ENCODE assay signal across 9 cellular contexts in genomic region chr1:68111804-68112436, GRCh38.
DNase-seq lines count a peak whose midpoint lies in the region; ATAC-seq, FAIRE-seq and TF ChIP-seq lines count a peak whose summit lies in the region.
"Had no signal": no experiment of that assay in that cellular context is flagged by ENCODE, and none has a peak within 500 bp of the region (broad histone marks: within the 10 kb centered on the region; RNA-seq: fewer than 3 reads in every experiment).

No MANE protein-coding gene starts in this region.

- no peak overlapping the region for H3K27ac ChIP-seq in K562 (ENCODE audit: extremely low read depth, low read depth, low read length)
- H3K27ac ChIP-seq in iPS DF 6.9 (ENCODE audit: low read length), result no peak overlapping the region
- H3K27ac ChIP-seq in smooth muscle cell (ENCODE audit: low read depth), result no peak overlapping the region

- H3K9me3 ChIP-seq in K562 (replicated peaks; ENCODE audit: control insufficient read depth, insufficient read depth, low read depth, low read length) (no peaks in the 10 kb centered on the region), iPS DF 6.9 (ENCODE audit: control insufficient read depth, insufficient read depth, low read length) (no peaks in the 10 kb centered on the region), smooth muscle cell (replicated peaks; ENCODE audit: low read depth) (no peaks in the 10 kb centered on the region)

- no peaks in the 10 kb centered on the region for H3K9me1 ChIP-seq in K562 (ENCODE audit: control insufficient read depth, insufficient read depth, low read length)

- TF ChIP-seq RAD21 in K562 (CRISPR knock-in tag; conservative IDR thresholded peaks at IDR 0.05 in 1 of 2, IDR thresholded peaks at IDR 0.05 in 1 of 2), result peak; percentile 97

- H3K36me3 ChIP-seq in K562 (ENCODE audit: control insufficient read depth, insufficient read depth, low read length) (no peaks in the 10 kb centered on the region), iPS DF 6.9 (ENCODE audit: control insufficient read depth, insufficient read depth, low read length) (no peaks in the 10 kb centered on the region), smooth muscle cell (ENCODE audit: low read depth) (no peaks in the 10 kb centered on the region)

- no peak for TF ChIP-seq POLR2A in K562 (conservative IDR thresholded peaks at IDR 0.05)

- TF ChIP-seq CTCF in K562 (IDR thresholded peaks at IDR 0.05 in 2 of 3, conservative IDR thresholded peaks at IDR 0.05 in 1 of 3; ENCODE audit: insufficient read depth in 2 of 3, low read depth in 1 of 3, low read length in 3 of 3) (peak; percentile 71 to 84 (median 74)), smooth muscle cell (IDR thresholded peaks at IDR 0.05; ENCODE audit: borderline replicate concordance, insufficient read depth, poor library complexity, severe bottlenecking) (peak; percentile 47)

- H4K20me1 ChIP-seq in K562 (replicated peaks; ENCODE audit: control insufficient read depth, insufficient read depth, low read length), result no peaks in the 10 kb centered on the region
- H4K20me1 ChIP-seq in smooth muscle cell (ENCODE audit: low read depth), result no peaks in the 10 kb centered on the region

- H3K79me2 ChIP-seq in K562 (ENCODE audit: control insufficient read depth, insufficient read depth, low read length) (no peaks in the 10 kb centered on the region), smooth muscle cell (ENCODE audit: low read depth) (no peaks in the 10 kb centered on the region)

- ATAC-seq in K562, result peak; percentile 93
- ATAC-seq in GM19023 (IDR thresholded peaks at IDR 0.05; ENCODE audit: unreplicated experiment), result no peak

- POLR2A ChIA-PET in K562 (lab: Yijun Ruan, JAX), result no interaction called here

- H3K4me3 ChIP-seq in K562 (no peak overlapping the region), iPS DF 6.9 (ENCODE audit: low read length) (no peak overlapping the region), smooth muscle cell (no peak overlapping the region)

- H3K9ac ChIP-seq in K562 (ENCODE audit: insufficient read depth in 1 of 2, low read depth in 2 of 2, low read length in 2 of 2) (no peak overlapping the region), smooth muscle cell (ENCODE audit: low read depth) (no peak overlapping the region)

- intact Hi-C loops in K562 (cut with micrococcal nuclease), result loop anchor here (1.0 to 5.0 kb wide), 4 partner anchors 50 to 580 kb away; no protein-coding TSS in a partner anchor

- TF ChIP-seq EP300 in K562 (IDR thresholded peaks at IDR 0.05; ENCODE audit: low read length), result no peak

- no peaks in the 10 kb centered on the region for H3K4me1 ChIP-seq in K562 (replicated peaks in 1 of 2; ENCODE audit: control insufficient read depth in 2 of 2, insufficient read depth in 2 of 2, low read length in 2 of 2)
- peaks cover 1% of the 10 kb centered on the region; the same call in 1 of the 2 replicates for H3K4me1 ChIP-seq in iPS DF 6.9 (ENCODE audit: control insufficient read depth, insufficient read depth, low read length)
- no peaks in the 10 kb centered on the region for H3K4me1 ChIP-seq in smooth muscle cell (ENCODE audit: low read depth)

- H3K27me3 ChIP-seq in K562 (ENCODE audit: control insufficient read depth in 2 of 2, insufficient read depth in 2 of 2, low read length in 2 of 2) (no peaks in the 10 kb centered on the region; a peak in 1 of 5 replicates), iPS DF 6.9 (ENCODE audit: control insufficient read depth, insufficient read depth, low read length) (no peaks in the 10 kb centered on the region), smooth muscle cell (ENCODE audit: low read depth) (no peaks in the 10 kb centered on the region)

- H2AFZ ChIP-seq in K562 (ENCODE audit: low read depth, low read length), result no peak overlapping the region
- H2AFZ ChIP-seq in smooth muscle cell (ENCODE audit: low read depth), result no peak overlapping the region

- CTCF ChIA-PET in K562 (lab: Yijun Ruan, JAX; ENCODE audit: low intra/inter-chr PET ratio), result interaction anchor here (0.6 to 3.1 kb wide), 3 partner anchors 259 to 579 kb away, joined by 4 to 37 read pairs (median 4); no protein-coding TSS in a partner anchor

- in situ Hi-C loops in K562 (cut with MboI), result loop anchor here (5.0 to 25.0 kb wide), 3 partner anchors 260 to 1625 kb away; no protein-coding TSS in a partner anchor

- 2% methylated on average over 5 of the region's 5 CpGs for WGBS in K562 (ENCODE audit: insufficient coverage, low coverage, missing lambda C conversion rate)
- WGBS in iPS DF 6.9 (ENCODE audit: insufficient coverage, insufficient read length), result no CpG with 5 or more reads among the region's 5 CpGs
- WGBS in smooth muscle cell (ENCODE audit: low lambda C conversion rate), result 66% methylated on average over 5 of the region's 5 CpGs

- no TSS peak for BruUV-seq in K562 (replicated peaks; lab: Mats Ljungman, UMichigan)

- no peaks in the 10 kb centered on the region for H3F3A ChIP-seq in smooth muscle cell (ENCODE audit: low read depth)

- FAIRE-seq in K562 (lab: Jason Lieb, UNC), result peak; percentile 70

- H3K4me2 ChIP-seq in K562 (ENCODE audit: insufficient read depth, low read length), result no peak overlapping the region
- H3K4me2 ChIP-seq in smooth muscle cell, result no peak overlapping the region

- DNase-seq in NCI-H510A treated with DMSO at 0.1 percent for 48 hours (lab: John Stamatoyannopoulos, UW) (peak; percentile 55), NCI-H510A (lab: John Stamatoyannopoulos, UW) (no peak), NCI-H2196 (lab: John Stamatoyannopoulos, UW; ENCODE audit: unreplicated experiment) (peak; percentile 63), K562 (ENCODE audit: extremely low read depth in 1 of 4, low spot score in 3 of 4) (peak in 2 of 4 experiments; percentile 42 to 51), iPS DF 6.9 (ENCODE audit: low read depth, low spot score) (peak; percentile 4), smooth muscle cell (lab: John Stamatoyannopoulos, UW; ENCODE audit: unreplicated experiment) (no peak)
- DNase-seq in activated naive CD4-positive, alpha-beta T cell treated with anti-CD3 and anti-CD28 coated beads, Interleukin-2, amount 50 U/mL, for 16 hours, result no peak
- DNase-seq: activated T-cell treated with anti-CD3 and anti-CD28 coated beads, Interleukin-2, amount 50 U/mL, for 4 hours had no signal

TF ChIP-seq in K562, 482 proteins besides CTCF, POLR2A, EP300 and RAD21 (continues in another document):
- no peak for TF ChIP-seq ARID1B (IDR thresholded peaks at IDR 0.05)
- TF ChIP-seq JUND (IDR thresholded peaks at IDR 0.05; ENCODE audit: borderline replicate concordance, low read depth, low read length), result peak; percentile 30; the same call in 1 of the 2 replicates
- no peak for TF ChIP-seq JUND (tag; IDR thresholded peaks at IDR 0.05; ENCODE audit: borderline replicate concordance, low read depth, low read length)
- TF ChIP-seq KLF16 (IDR thresholded peaks at IDR 0.05), result peak; percentile 93
- peak; percentile 26; the same call in 1 of the 2 replicates for TF ChIP-seq LEF1 (IDR thresholded peaks at IDR 0.05)
- peak; percentile 84 for TF ChIP-seq STAG1 (CRISPR knock-in tag; IDR thresholded peaks at IDR 0.05; ENCODE audit: borderline replicate concordance)
- TF ChIP-seq ZNF280A (IDR thresholded peaks at IDR 0.05; ENCODE audit: low read depth, partially characterized antibody), result no peak
- 0 out of 4 replicates have a peak, but pooled peaks of 1 of the 2 experiments have one; percentile 32 for TF ChIP-seq MAZ (CRISPR knock-in tag; conservative IDR thresholded peaks at IDR 0.05 in 1 of 2, IDR thresholded peaks at IDR 0.05 in 1 of 2)
- TF ChIP-seq SMARCC2 (IDR thresholded peaks at IDR 0.05; ENCODE audit: low read depth), result no peak
- TF ChIP-seq DEAF1 (CRISPR knock-in tag; IDR thresholded peaks at IDR 0.05), result peak; percentile 94
- peak; percentile 32; the same call in 1 of the 2 replicates for TF ChIP-seq TEAD4 (IDR thresholded peaks at IDR 0.05; ENCODE audit: low read length)
- no peak for TF ChIP-seq TEAD4 (CRISPR knock-in tag; IDR thresholded peaks at IDR 0.05; ENCODE audit: borderline replicate concordance)
- peak; percentile 52 for TF ChIP-seq SMC3 (conservative IDR thresholded peaks at IDR 0.05; ENCODE audit: insufficient read depth, low read depth, low read length)
- peak; percentile 44; the same call in 1 of the 2 replicates for TF ChIP-seq BHLHE40 (IDR thresholded peaks at IDR 0.05; ENCODE audit: low read length)
- no peak for TF ChIP-seq MIER1 (IDR thresholded peaks at IDR 0.05; ENCODE audit: low read depth)
- TF ChIP-seq WHSC1 (IDR thresholded peaks at IDR 0.05; ENCODE audit: low read length), result no peak
- no peak for TF ChIP-seq CGGBP1 (CRISPR knock-in tag; IDR thresholded peaks at IDR 0.05)

Comparison
In these comparisons a context has a peak if more than half of its experiments do, and no peak if none do; other contexts are left out.
1. DNase-seq: peak in NCI-H510A treated with DMSO at 0.1 percent for 48 hours (single experiment), NCI-H2196 (single experiment) and iPS DF 6.9 (single experiment); none in NCI-H510A (single experiment), smooth muscle cell (single experiment) and activated naive CD4-positive, alpha-beta T cell treated with anti-CD3 and anti-CD28 coated beads, Interleukin-2, amount 50 U/mL, for 16 hours (single experiment).